8 cellular contexts compared by ENCODE assay signal in the genomic region with DNA sequence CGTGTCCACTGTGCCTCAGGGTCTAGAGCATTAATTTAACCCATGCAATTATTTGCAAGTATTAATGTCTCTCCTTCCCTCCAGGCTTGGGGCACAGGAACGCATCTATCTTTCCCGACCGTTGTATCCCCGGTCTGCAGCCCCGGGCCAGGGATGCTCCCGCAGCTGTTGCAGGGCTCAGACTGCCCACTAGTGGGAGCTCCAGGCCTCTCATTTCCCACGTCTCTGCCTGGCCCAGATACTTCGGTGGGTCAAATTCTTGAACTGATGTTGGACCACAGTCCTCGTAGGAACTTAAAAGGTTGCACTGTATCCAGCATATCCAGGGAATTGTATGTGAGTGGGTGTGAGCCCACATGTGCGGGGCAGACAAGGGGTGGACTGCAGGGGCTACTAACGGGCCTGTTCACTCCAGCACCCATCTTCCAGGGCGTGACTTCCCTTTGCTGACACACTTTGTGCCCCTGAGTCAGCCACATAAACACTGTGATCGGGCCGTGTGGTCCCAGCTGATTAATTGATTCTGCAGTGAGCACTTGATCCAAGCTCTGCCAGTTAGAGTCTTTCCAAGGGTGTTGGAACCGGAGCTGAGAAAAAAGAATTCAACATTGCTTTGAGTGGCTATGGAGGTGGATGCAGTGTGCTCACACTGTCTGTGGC.
A peak's percentile ranks its signal among the peaks of the same experiment; 100 is the strongest.
DNase-seq lines count a peak whose midpoint lies in the region; ATAC-seq and TF ChIP-seq lines count a peak whose summit lies in the region.
"Had no signal": no experiment of that assay in that cellular context is flagged by ENCODE, and none has a peak within 500 bp of the region (broad histone marks: within the 10 kb centered on the region; RNA-seq: fewer than 3 reads in every experiment).

No MANE protein-coding gene starts in this region.

- H3K4me1 ChIP-seq in foreskin keratinocyte: no peaks in the 10 kb centered on the region

- no peaks in the 10 kb centered on the region for H3K27me3 ChIP-seq in foreskin keratinocyte
- H3K27me3 ChIP-seq: ovary had no signal

- DNase-seq in GM12865 (ENCODE audit: low read depth) (peak; percentile 52), MV-4-11 (lab: John Stamatoyannopoulos, UW) (peak; percentile 25), foreskin keratinocyte (no peak), cerebellar nuclear complex (lab: John Stamatoyannopoulos, UW) (no peak), NCI-H510A treated with DMSO at 0.1 percent for 48 hours (lab: John Stamatoyannopoulos, UW) (no peak)
- peak; percentile 20 to 27 (median 23) for DNase-seq in activated CD8-positive, alpha-beta memory T cell treated with anti-CD3 and anti-CD28 coated beads for 48 hours (ENCODE audit: low read depth in 2 of 3, low spot score in 2 of 3)
- DNase-seq in stimulated activated CD4-positive, alpha-beta T cell treated with anti-CD3 and anti-CD28 coated beads, Interleukin-4, amount 100 ng/mL, for 48 hours (ENCODE audit: low read depth in 2 of 2): peak; percentile 49 to 61

- no peak for ATAC-seq in foreskin keratinocyte

- TF ChIP-seq CTCF in GM12865 (IDR thresholded peaks at IDR 0.05; ENCODE audit: insufficient read depth, low read depth, low read length, missing control alignments) (peak; percentile 86), foreskin keratinocyte (conservative IDR thresholded peaks at IDR 0.05) (peak; percentile 62)

- H3K4me3 ChIP-seq in GM12865 (ENCODE audit: low read depth, low read length): no peak overlapping the region
- H3K4me3 ChIP-seq: ovary had no signal

- H3K27ac ChIP-seq in foreskin keratinocyte: no peak overlapping the region
- H3K27ac ChIP-seq: ovary had no signal

Comparison
In these comparisons a context has a peak if more than half of its experiments do, and no peak if none do; other contexts are left out.
1. DNase-seq: peak in GM12865 (single experiment), MV-4-11 (single experiment), activated CD8-positive, alpha-beta memory T cell treated with anti-CD3 and anti-CD28 coated beads for 48 hours (3 of 3) and stimulated activated CD4-positive, alpha-beta T cell treated with anti-CD3 and anti-CD28 coated beads, Interleukin-4, amount 100 ng/mL, for 48 hours (2 of 2); none in foreskin keratinocyte (0 of 2), cerebellar nuclear complex (0 of 2) and NCI-H510A treated with DMSO at 0.1 percent for 48 hours (single experiment).